In genomic region chr10:133201151-133201947, GRCh38 we compare ENCODE assay signal across 35 cellular contexts. TPM values are rescaled to one million over a fixed set of nuclear protein-coding genes. Genes with fewer than 3 reads are reported as not detected.
"Had no signal": no experiment of that assay in that cellular context is flagged by ENCODE, and none has a peak within 500 bp of the region (broad histone marks: within the 10 kb centered on the region; RNA-seq: fewer than 3 reads in every experiment).

No MANE protein-coding gene starts in this region.

- H3K9me3 Mint-ChIP-seq: activated B cell treated with CpG ODN at 0.5 μM for 24 hours; activated CD8-positive, alpha-beta T cell treated with anti-CD3 and anti-CD28 coated beads for 36 hours; activated naive CD4-positive, alpha-beta T cell treated with anti-CD3 and anti-CD28 coated beads for 36 hours; activated naive CD4-positive, alpha-beta T cell treated with anti-CD3 and anti-CD28 coated beads, Interleukin-2, amount 50 U/mL, for 24 hours; activated naive CD8-positive, alpha-beta T cell treated with anti-CD3 and anti-CD28 coated beads for 36 hours; activated naive CD8-positive, alpha-beta T cell treated with anti-CD3 and anti-CD28 coated beads, Interleukin-2, amount 50 U/mL, for 24 hours; activated T-cell treated with anti-CD3 and anti-CD28 coated beads, Interleukin-2, amount 50 U/mL, for 4 hours; activated T-helper 2 cell treated with anti-CD3 and anti-CD28 coated beads, Interferon-gamma antibody, Interleukin-2, Interleukin-4, amounts not matched to agents 10 μg/mL and 5 μg/mL and 100 μg/mL, durations not matched to agents 14 hours and 24 hours and 36 hours; brain; dendritic cell treated with granulocyte-macrophage colony-stimulating factor and Interleukin-4, amounts not matched to agents 40 ng/mL and 50 ng/mL, for 4 days; effector memory CD8-positive, alpha-beta T cell had no signal

- ATAC-seq: activated CD4-positive, CD25-positive, alpha-beta regulatory T cell treated with anti-CD3 and anti-CD28 coated beads, Interleukin-2, amount 50 U/mL, for 24 hours; activated CD8-positive, alpha-beta T cell treated with anti-CD3 and anti-CD28 coated beads for 36 hours; activated naive CD8-positive, alpha-beta T cell treated with anti-CD3 and anti-CD28 coated beads, Interleukin-2, amount 50 U/mL, for 24 hours; activated T-cell treated with anti-CD3 and anti-CD28 coated beads, Interleukin-2, amount 50 U/mL, for 4 hours; effector memory CD8-positive, alpha-beta T cell had no signal

- H3K4me3 ChIP-seq: adrenal gland, ascending aorta, breast epithelium, cardiac muscle cell, coronary artery, dorsolateral prefrontal cortex, esophagus squamous epithelium had no signal

- DNase-seq: activated B cell treated with CpG ODN at 0.5 μM for 24 hours; activated CD4-positive, alpha-beta T cell treated with anti-CD3 and anti-CD28 coated beads for 48 hours; activated CD4-positive, alpha-beta T cell treated with anti-CD3 and anti-CD28 coated beads, Interleukin-2, amount 50 U/mL, for 1 hour; activated CD4-positive, alpha-beta T cell treated with anti-CD3 and anti-CD28 coated beads, Interleukin-2, amount 50 U/mL, for 48 hours; activated CD8-positive, alpha-beta memory T cell treated with anti-CD3 and anti-CD28 coated beads for 24 hours; activated CD8-positive, alpha-beta T cell treated with anti-CD3 and anti-CD28 coated beads for 36 hours; activated effector memory CD4-positive, alpha-beta T cell treated with anti-CD3 and anti-CD28 coated beads, Interleukin-2, amount 50 U/mL, for 16 hours; activated naive CD4-positive, alpha-beta T cell treated with anti-CD3 and anti-CD28 coated beads for 36 hours; activated naive CD8-positive, alpha-beta T cell treated with anti-CD3 and anti-CD28 coated beads for 36 hours; activated naive CD8-positive, alpha-beta T cell treated with anti-CD3 and anti-CD28 coated beads, Interleukin-2, amount 50 U/mL, for 24 hours; activated T-cell treated with anti-CD3 and anti-CD28 coated beads, Interleukin-2, amount 50 U/mL, for 4 hours; adrenal gland; amygdala; central memory CD4-positive, alpha-beta T cell; cerebellar nuclear complex; dorsolateral prefrontal cortex; effector memory CD8-positive, alpha-beta T cell; erythroblast; esophagus squamous epithelium; foreskin melanocyte; head of caudate nucleus; T-helper 2 cell had no signal

- H3K4me3 Mint-ChIP-seq: activated B cell treated with CpG ODN at 0.5 μM for 24 hours; activated CD8-positive, alpha-beta T cell treated with anti-CD3 and anti-CD28 coated beads for 36 hours; activated naive CD4-positive, alpha-beta T cell treated with anti-CD3 and anti-CD28 coated beads for 36 hours; activated naive CD4-positive, alpha-beta T cell treated with anti-CD3 and anti-CD28 coated beads, Interleukin-2, amount 50 U/mL, for 24 hours; activated naive CD8-positive, alpha-beta T cell treated with anti-CD3 and anti-CD28 coated beads for 36 hours; activated naive CD8-positive, alpha-beta T cell treated with anti-CD3 and anti-CD28 coated beads, Interleukin-2, amount 50 U/mL, for 24 hours; activated T-cell treated with anti-CD3 and anti-CD28 coated beads, Interleukin-2, amount 50 U/mL, for 4 hours; brain; dendritic cell treated with granulocyte-macrophage colony-stimulating factor and Interleukin-4, amounts not matched to agents 40 ng/mL and 50 ng/mL, for 4 days; effector memory CD8-positive, alpha-beta T cell had no signal

- H3K27me3 Mint-ChIP-seq: activated CD8-positive, alpha-beta T cell treated with anti-CD3 and anti-CD28 coated beads for 36 hours; activated naive CD4-positive, alpha-beta T cell treated with anti-CD3 and anti-CD28 coated beads, Interleukin-2, amount 50 U/mL, for 24 hours; activated naive CD8-positive, alpha-beta T cell treated with anti-CD3 and anti-CD28 coated beads for 36 hours; activated naive CD8-positive, alpha-beta T cell treated with anti-CD3 and anti-CD28 coated beads, Interleukin-2, amount 50 U/mL, for 24 hours; brain had no signal

- H3K36me3 Mint-ChIP-seq: activated naive CD4-positive, alpha-beta T cell treated with anti-CD3 and anti-CD28 coated beads, Interleukin-2, amount 50 U/mL, for 24 hours; activated naive CD8-positive, alpha-beta T cell treated with anti-CD3 and anti-CD28 coated beads for 36 hours; brain had no signal

- H3K27ac ChIP-seq: adrenal gland, ascending aorta, breast epithelium, cardiac muscle cell, coronary artery, dorsolateral prefrontal cortex, esophagus squamous epithelium, VCaP had no signal

- H3K9me3 ChIP-seq: adrenal gland, ascending aorta, breast epithelium, esophagus squamous epithelium had no signal

- H3K4me1 ChIP-seq: adrenal gland, ascending aorta, breast epithelium, esophagus squamous epithelium had no signal

- H3K27ac Mint-ChIP-seq: activated B cell treated with CpG ODN at 0.5 μM for 24 hours; activated CD8-positive, alpha-beta T cell treated with anti-CD3 and anti-CD28 coated beads for 36 hours; activated naive CD4-positive, alpha-beta T cell treated with anti-CD3 and anti-CD28 coated beads for 36 hours; activated naive CD4-positive, alpha-beta T cell treated with anti-CD3 and anti-CD28 coated beads, Interleukin-2, amount 50 U/mL, for 24 hours; activated naive CD8-positive, alpha-beta T cell treated with anti-CD3 and anti-CD28 coated beads for 36 hours; activated naive CD8-positive, alpha-beta T cell treated with anti-CD3 and anti-CD28 coated beads, Interleukin-2, amount 50 U/mL, for 24 hours; activated T-helper 2 cell treated with anti-CD3 and anti-CD28 coated beads, Interferon-gamma antibody, Interleukin-2, Interleukin-4, amounts not matched to agents 10 μg/mL and 5 μg/mL and 100 μg/mL, durations not matched to agents 14 hours and 24 hours and 36 hours; brain; dendritic cell treated with granulocyte-macrophage colony-stimulating factor and Interleukin-4, amounts not matched to agents 40 ng/mL and 50 ng/mL, for 4 days; effector memory CD8-positive, alpha-beta T cell had no signal

- H3K4me1 Mint-ChIP-seq: activated B cell treated with CpG ODN at 0.5 μM for 24 hours; activated naive CD4-positive, alpha-beta T cell treated with anti-CD3 and anti-CD28 coated beads, Interleukin-2, amount 50 U/mL, for 24 hours; activated naive CD8-positive, alpha-beta T cell treated with anti-CD3 and anti-CD28 coated beads for 36 hours; activated naive CD8-positive, alpha-beta T cell treated with anti-CD3 and anti-CD28 coated beads, Interleukin-2, amount 50 U/mL, for 24 hours had no signal

- H3K36me3 ChIP-seq: adrenal gland, ascending aorta, breast epithelium, cardiac muscle cell, esophagus squamous epithelium had no signal

- H3K27me3 ChIP-seq: adrenal gland, ascending aorta, cardiac muscle cell, dorsolateral prefrontal cortex had no signal

RNA-seq across cellular contexts. Expression of gene UTF1, which starts 28.7 kb away (rescaled TPM):
- total RNA-seq: activated B cell treated with CpG ODN at 0.5 μM for 24 hours; activated CD8-positive, alpha-beta T cell treated with anti-CD3 and anti-CD28 coated beads for 36 hours; activated naive CD4-positive, alpha-beta T cell treated with anti-CD3 and anti-CD28 coated beads for 36 hours; activated naive CD8-positive, alpha-beta T cell treated with anti-CD3 and anti-CD28 coated beads for 36 hours; ascending aorta; breast epithelium; cardiac muscle cell; esophagus squamous epithelium; fibroblast of lung; fibroblast of villous mesenchyme; T-helper 1 cell treated with Interleukin-12 subunit alpha and Interleukin-12 subunit beta and Interleukin-4 antibody, amounts not matched to agents 30 ng/mL and 1 ng/mL, for 36 hours had no signal
- polyA plus RNA-seq: cardiac muscle cell, fibroblast of lung had no signal

RNA-seq across cellular contexts. Expression of gene VENTX, which starts 36.3 kb away (rescaled TPM):
- total RNA-seq: activated naive CD4-positive, alpha-beta T cell treated with anti-CD3 and anti-CD28 coated beads for 36 hours; activated naive CD8-positive, alpha-beta T cell treated with anti-CD3 and anti-CD28 coated beads for 36 hours; activated T-cell treated with anti-CD3 and anti-CD28 coated beads, Interleukin-2, amount 50 U/mL, for 4 hours; activated T-helper 2 cell treated with anti-CD3 and anti-CD28 coated beads, Interferon-gamma antibody, Interleukin-2, Interleukin-4, amounts not matched to agents 10 μg/mL and 5 μg/mL and 100 μg/mL, durations not matched to agents 14 hours and 24 hours and 36 hours; cardiac muscle cell; fibroblast of lung; fibroblast of villous mesenchyme; T-helper 1 cell treated with Interleukin-12 subunit alpha and Interleukin-12 subunit beta and Interleukin-4 antibody, amounts not matched to agents 30 ng/mL and 1 ng/mL, for 36 hours had no signal
- polyA plus RNA-seq: cardiac muscle cell, fibroblast of lung had no signal

RNA-seq across cellular contexts. Expression of gene KNDC1, which starts 41.3 kb away (rescaled TPM):
- total RNA-seq: activated CD8-positive, alpha-beta T cell treated with anti-CD3 and anti-CD28 coated beads for 36 hours; activated naive CD4-positive, alpha-beta T cell treated with anti-CD3 and anti-CD28 coated beads for 36 hours; activated naive CD8-positive, alpha-beta T cell treated with anti-CD3 and anti-CD28 coated beads for 36 hours had no signal
